15 cellular contexts compared by ENCODE assay signal in genomic region chr1:12457771-12458170, GRCh38.
DNase-seq lines count a peak whose midpoint lies in the region; ATAC-seq and TF ChIP-seq lines count a peak whose summit lies in the region.
"Had no signal": no experiment of that assay in that cellular context is flagged by ENCODE, and none has a peak within 500 bp of the region (broad histone marks: within the 10 kb centered on the region; RNA-seq: fewer than 3 reads in every experiment).

No MANE protein-coding gene starts in this region.

- H3K9me3 Mint-ChIP-seq in activated CD8-positive, alpha-beta T cell treated with anti-CD3 and anti-CD28 coated beads, Interleukin-2, amount 10 ng/mL, durations not matched to agents 7 days and 5 days (ENCODE audit: insufficient read depth), result no peaks in the 10 kb centered on the region
- no peaks in the 10 kb centered on the region for H3K9me3 Mint-ChIP-seq in activated CD8-positive, alpha-beta T cell treated with anti-CD3 and anti-CD28 coated beads for 36 hours
- H3K9me3 Mint-ChIP-seq: activated naive CD8-positive, alpha-beta T cell treated with anti-CD3 and anti-CD28 coated beads for 36 hours had no signal

- H3K27me3 Mint-ChIP-seq in activated CD8-positive, alpha-beta T cell treated with anti-CD3 and anti-CD28 coated beads, Interleukin-2, amount 10 ng/mL, durations not matched to agents 7 days and 5 days (ENCODE audit: low read depth), result no peaks in the 10 kb centered on the region
- H3K27me3 Mint-ChIP-seq in activated CD8-positive, alpha-beta T cell treated with anti-CD3 and anti-CD28 coated beads for 36 hours, result no peaks in the 10 kb centered on the region
- H3K27me3 Mint-ChIP-seq: activated naive CD8-positive, alpha-beta T cell treated with anti-CD3 and anti-CD28 coated beads for 36 hours had no signal

- CTCF ChIA-PET in activated CD8-positive, alpha-beta T cell treated with anti-CD3 and anti-CD28 coated beads, Interleukin-2, amount 10 ng/mL, durations not matched to agents 7 days and 5 days (lab: Charles Lee), result interaction anchor here (1.6 kb wide), 1 partner anchor 15 kb away, joined by 7 read pairs; no protein-coding TSS in a partner anchor
- CTCF ChIA-PET in activated CD8-positive, alpha-beta T cell treated with anti-CD3 and anti-CD28 coated beads for 36 hours (lab: Charles Lee), result interaction anchor here (0.6 to 1.1 kb wide), 3 partner anchors 9 to 341 kb away, joined by 3 read pairs; no protein-coding TSS in a partner anchor

- intact Hi-C loops in activated CD8-positive, alpha-beta T cell treated with anti-CD3 and anti-CD28 coated beads for 36 hours (cut with micrococcal nuclease), result no loop called here
- intact Hi-C loops in esophagus muscularis mucosa (cut with DNase I), result loop anchor here (5.0 kb wide), 2 partner anchors 90 to 140 kb away; no protein-coding TSS in a partner anchor

- ATAC-seq in activated CD8-positive, alpha-beta T cell treated with anti-CD3 and anti-CD28 coated beads, Interleukin-2, amount 10 ng/mL, durations not matched to agents 7 days and 5 days, result no peak
- ATAC-seq in activated CD8-positive, alpha-beta T cell treated with anti-CD3 and anti-CD28 coated beads for 36 hours, result no peak
- ATAC-seq in upper lobe of left lung (ENCODE audit: low FRiP score in 2 of 2), result peak in 1 of 2 donors; percentile 72
- ATAC-seq in GM18907 (IDR thresholded peaks at IDR 0.05; ENCODE audit: unreplicated experiment), result no peak

- H3K36me3 Mint-ChIP-seq in activated CD8-positive, alpha-beta T cell treated with anti-CD3 and anti-CD28 coated beads, Interleukin-2, amount 10 ng/mL, durations not matched to agents 7 days and 5 days (ENCODE audit: low read depth), result peaks cover 45% of the 10 kb centered on the region
- H3K36me3 Mint-ChIP-seq in activated CD8-positive, alpha-beta T cell treated with anti-CD3 and anti-CD28 coated beads for 36 hours (ENCODE audit: low read depth), result peaks cover 58% of the 10 kb centered on the region

- peak; percentile 43 for TF ChIP-seq EP300 in esophagus muscularis mucosa (IDR thresholded peaks at IDR 0.05)
- TF ChIP-seq EP300 in upper lobe of left lung (IDR thresholded peaks at IDR 0.05), result no peak

- H3K27me3 ChIP-seq in esophagus muscularis mucosa, result no peaks in the 10 kb centered on the region
- H3K27me3 ChIP-seq in muscle layer of duodenum (ENCODE audit: low read depth, low read length), result no peaks in the 10 kb centered on the region
- H3K27me3 ChIP-seq in upper lobe of left lung, result no peaks in the 10 kb centered on the region
- H3K27me3 ChIP-seq: foreskin keratinocyte had no signal

- WGBS in esophagus muscularis mucosa, result 39% methylated on average over 4 of the region's 4 CpGs
- 76 to 85% methylated on average over 4 of the region's 4 CpGs for WGBS in upper lobe of left lung, 2 donors

- TF ChIP-seq CTCF in activated CD8-positive, alpha-beta T cell treated with anti-CD3 and anti-CD28 coated beads for 36 hours (IDR thresholded peaks at IDR 0.05), result no peak
- TF ChIP-seq CTCF in esophagus muscularis mucosa (IDR thresholded peaks at IDR 0.05), result no peak
- TF ChIP-seq CTCF in upper lobe of left lung (IDR thresholded peaks at IDR 0.05), result no peak

- POLR2A ChIA-PET in activated CD8-positive, alpha-beta T cell treated with anti-CD3 and anti-CD28 coated beads, Interleukin-2, amount 10 ng/mL, durations not matched to agents 7 days and 5 days (lab: Charles Lee), result interaction anchor here (1.3 to 1.7 kb wide), 2 partner anchors 23 to 53 kb away, joined by 8 to 9 read pairs; no protein-coding TSS in a partner anchor
- POLR2A ChIA-PET in activated CD8-positive, alpha-beta T cell treated with anti-CD3 and anti-CD28 coated beads for 36 hours (lab: Charles Lee), result interaction anchor here (0.6 to 1.5 kb wide), 3 partner anchors 9 to 15 kb away, joined by 3 to 4 read pairs (median 4); no protein-coding TSS in a partner anchor

- H3K4me1 ChIP-seq in esophagus muscularis mucosa, result peaks cover 91 to 100% (median 100%) of the 10 kb centered on the region in 4 donors
- peaks cover 25 to 56% of the 10 kb centered on the region in 2 donors for H3K4me1 ChIP-seq in muscle layer of duodenum (ENCODE audit: control insufficient read depth in 1 of 2, insufficient read depth in 2 of 2, low read length in 2 of 2)
- peaks cover 69 to 89% (median 86%) of the 10 kb centered on the region in 4 donors for H3K4me1 ChIP-seq in upper lobe of left lung

- no peak overlapping the region for H3K4me3 Mint-ChIP-seq in activated CD8-positive, alpha-beta T cell treated with anti-CD3 and anti-CD28 coated beads, Interleukin-2, amount 10 ng/mL, durations not matched to agents 7 days and 5 days
- H3K4me3 Mint-ChIP-seq in activated CD8-positive, alpha-beta T cell treated with anti-CD3 and anti-CD28 coated beads for 36 hours, result no peak overlapping the region
- H3K4me3 Mint-ChIP-seq: activated naive CD8-positive, alpha-beta T cell treated with anti-CD3 and anti-CD28 coated beads for 36 hours had no signal

- peaks cover 0 to 15% (median 2%) of the 10 kb centered on the region in 4 donors for H3K36me3 ChIP-seq in esophagus muscularis mucosa
- H3K36me3 ChIP-seq in muscle layer of duodenum (ENCODE audit: control insufficient read depth in 1 of 2, insufficient read depth in 2 of 2, low read length in 2 of 2), result peaks cover 0 to 6% of the 10 kb centered on the region in 2 donors
- H3K36me3 ChIP-seq in upper lobe of left lung, result peaks cover 0 to 13% (median 0%) of the 10 kb centered on the region in 4 donors

- no peak for DNase-seq in activated CD8-positive, alpha-beta T cell treated with anti-CD3 and anti-CD28 coated beads, Interleukin-2, amount 10 ng/mL, durations not matched to agents 7 days and 5 days
- no peak for DNase-seq in activated CD8-positive, alpha-beta T cell treated with anti-CD3 and anti-CD28 coated beads for 36 hours
- DNase-seq in esophagus muscularis mucosa (ENCODE audit: extremely low spot score) (no peak), upper lobe of left lung (no peak), SHP77 (lab: John Stamatoyannopoulos, UW) (no peak)
- DNase-seq in stimulated activated CD4-positive, alpha-beta T cell treated with anti-CD3 and anti-CD28 coated beads, Interleukin-1b, Interleukin-23, amount 100 ng/mL, for 48 hours, result no peak
- DNase-seq: 8988T; activated naive CD8-positive, alpha-beta T cell treated with anti-CD3 and anti-CD28 coated beads for 36 hours; COR-L47; foreskin keratinocyte; MV-4-11; stimulated activated CD4-positive, alpha-beta T cell treated with anti-CD3 and anti-CD28 coated beads, Interleukin-2, amount 100 ng/mL, for 48 hours had no signal

- no peaks in the 10 kb centered on the region for H3K9me3 ChIP-seq in esophagus muscularis mucosa
- no peaks in the 10 kb centered on the region for H3K9me3 ChIP-seq in muscle layer of duodenum (ENCODE audit: control insufficient read depth in 1 of 2, low read length in 2 of 2)
- no peaks in the 10 kb centered on the region for H3K9me3 ChIP-seq in upper lobe of left lung

- peaks cover 62% of the 10 kb centered on the region for H3K4me1 Mint-ChIP-seq in activated CD8-positive, alpha-beta T cell treated with anti-CD3 and anti-CD28 coated beads, Interleukin-2, amount 10 ng/mL, durations not matched to agents 7 days and 5 days (ENCODE audit: low read depth)
- peaks cover 68% of the 10 kb centered on the region for H3K4me1 Mint-ChIP-seq in activated CD8-positive, alpha-beta T cell treated with anti-CD3 and anti-CD28 coated beads for 36 hours (ENCODE audit: low read depth)

- H3K4me3 ChIP-seq in esophagus muscularis mucosa, result no peak overlapping the region
- no peak overlapping the region for H3K4me3 ChIP-seq in muscle layer of duodenum (ENCODE audit: low read depth in 1 of 2, low read length in 2 of 2)
- no peak overlapping the region for H3K4me3 ChIP-seq in upper lobe of left lung

- TF ChIP-seq POLR2A in esophagus muscularis mucosa (IDR thresholded peaks at IDR 0.05; ENCODE audit: low read depth), result no peak
- TF ChIP-seq POLR2A in upper lobe of left lung (IDR thresholded peaks at IDR 0.05), result no peak

- H3K27ac Mint-ChIP-seq in activated CD8-positive, alpha-beta T cell treated with anti-CD3 and anti-CD28 coated beads, Interleukin-2, amount 10 ng/mL, durations not matched to agents 7 days and 5 days, result peak overlapping the region; percentile 37
- no peak overlapping the region for H3K27ac Mint-ChIP-seq in activated CD8-positive, alpha-beta T cell treated with anti-CD3 and anti-CD28 coated beads for 36 hours

- H3K27ac ChIP-seq in esophagus muscularis mucosa (replicated peaks in 1 of 4), result peak overlapping the region; percentile 85 to 87 (median 86)
- H3K27ac ChIP-seq in muscle layer of duodenum (ENCODE audit: low read length), result peak overlapping the region; percentile 62
- peak overlapping the region; percentile 17 to 57 (median 46) for H3K27ac ChIP-seq in upper lobe of left lung
- H3K27ac ChIP-seq: foreskin keratinocyte, VCaP had no signal
